Comparison of ENCODE assay signal across 10 cellular contexts in genomic region chr2:101327863-101328394, GRCh38. TPM values are rescaled to one million over a fixed set of nuclear protein-coding genes. Genes with fewer than 3 reads are reported as not detected.
DNase-seq lines count a peak whose midpoint lies in the region; ATAC-seq and TF ChIP-seq lines count a peak whose summit lies in the region.
"Had no signal": no experiment of that assay in that cellular context is flagged by ENCODE, and none has a peak within 500 bp of the region (broad histone marks: within the 10 kb centered on the region; RNA-seq: fewer than 3 reads in every experiment).

No MANE protein-coding gene starts in this region.

- ATAC-seq in left ventricle myocardium superior (no peak), left lung (peak; percentile 51), GM21390 (IDR thresholded peaks at IDR 0.05; ENCODE audit: unreplicated experiment) (no peak), HG03108 (IDR thresholded peaks at IDR 0.05; ENCODE audit: unreplicated experiment) (no peak)

- intact Hi-C loops in left ventricle myocardium inferior (cut with micrococcal nuclease), result no loop called here
- intact Hi-C loops in left ventricle myocardium superior (cut with micrococcal nuclease), result no loop called here
- intact Hi-C loops in left lung (cut with DNase I), result no loop called here

- H3K27ac ChIP-seq in left ventricle myocardium inferior (replicated peaks) (peak overlapping the region; percentile 60), SJCRH30 (peak overlapping the region; percentile 30; the same call in 1 of the 2 replicates), left lung (peak overlapping the region; percentile 33 to 92), urinary bladder (ENCODE audit: low read depth) (peak overlapping the region; percentile 66)

- no peak for DNase-seq in left ventricle myocardium inferior
- DNase-seq in left ventricle myocardium superior, result no peak
- DNase-seq in SJCRH30, result no peak
- DNase-seq in left lung, result no peak
- no peak for DNase-seq in activated CD4-positive, alpha-beta T cell treated with anti-CD3 and anti-CD28 coated beads, Interleukin-2, amount 50 U/mL, for 4 hours
- DNase-seq: stimulated activated CD4-positive, alpha-beta T cell treated with anti-CD3 and anti-CD28 coated beads, Interleukin-4, amount 100 ng/mL, for 4 hours had no signal

- no peak overlapping the region for H3K4me3 ChIP-seq in left ventricle myocardium inferior
- no peak overlapping the region for H3K4me3 ChIP-seq in SJCRH30
- no peak overlapping the region for H3K4me3 ChIP-seq in left lung
- H3K4me3 ChIP-seq in urinary bladder (ENCODE audit: low read depth, low read length), result no peak overlapping the region

- TF ChIP-seq CTCF in left ventricle myocardium inferior (IDR thresholded peaks at IDR 0.05; ENCODE audit: borderline replicate concordance), result no peak
- TF ChIP-seq CTCF in left lung (IDR thresholded peaks at IDR 0.05), result no peak

- WGBS in urinary bladder, result 60% methylated on average over 5 of the region's 5 CpGs

- H3K4me1 ChIP-seq in left ventricle myocardium inferior (peaks cover 29% of the 10 kb centered on the region), SJCRH30 (peaks cover 9% of the 10 kb centered on the region), left lung (peaks cover 0 to 41% of the 10 kb centered on the region in 2 donors), urinary bladder (ENCODE audit: insufficient read depth) (no peaks in the 10 kb centered on the region)

- no peaks in the 10 kb centered on the region for H3K36me3 ChIP-seq in left ventricle myocardium inferior
- peaks cover 2% of the 10 kb centered on the region; the same call in 1 of the 2 replicates for H3K36me3 ChIP-seq in SJCRH30
- no peaks in the 10 kb centered on the region for H3K36me3 ChIP-seq in left lung
- no peaks in the 10 kb centered on the region for H3K36me3 ChIP-seq in urinary bladder (ENCODE audit: insufficient read depth)

- H3K27me3 ChIP-seq in left ventricle myocardium inferior (ENCODE audit: low read depth) (no peaks in the 10 kb centered on the region), SJCRH30 (no peaks in the 10 kb centered on the region), left lung (no peaks in the 10 kb centered on the region)

- H3K9me3 ChIP-seq in left ventricle myocardium inferior (replicated peaks), result peaks cover 13% of the 10 kb centered on the region
- peaks cover 7% of the 10 kb centered on the region; the same call in 1 of the 2 replicates for H3K9me3 ChIP-seq in SJCRH30 (replicated peaks)
- no peaks in the 10 kb centered on the region for H3K9me3 ChIP-seq in left lung

RNA-seq across cellular contexts. Expression of gene RNF149, which starts 19.4 kb away (rescaled TPM):
- total RNA-seq in left ventricle myocardium inferior (12.0 TPM), left ventricle myocardium superior (16.6 TPM), left lung (100 to 1,000 TPM in 1 of 2 donors, 10 to 100 TPM in 1; 52.9 to 111 TPM), urinary bladder (113 TPM)
- total RNA-seq in SJCRH30 (2014; rRNA removed; shearing (Covaris generic)), result 23.1 and 33.3 TPM in 2 replicates
- 26.3 TPM for polyA plus RNA-seq in urinary bladder

RNA-seq across cellular contexts. Expression of gene CREG2, which starts 59.4 kb away (rescaled TPM):
- total RNA-seq in left ventricle myocardium inferior (not detected), left ventricle myocardium superior (not detected), left lung (not detected), urinary bladder (0.63 TPM)
- total RNA-seq in SJCRH30 (2014; rRNA removed; shearing (Covaris generic)), result 0.04 TPM in 1 of 2 replicates, not detected in the other
- polyA plus RNA-seq in urinary bladder, result 0.51 TPM
- total RNA-seq: left lobe of liver had no signal
